ENCODE assay signal across 8 cellular contexts in the genomic region with DNA sequence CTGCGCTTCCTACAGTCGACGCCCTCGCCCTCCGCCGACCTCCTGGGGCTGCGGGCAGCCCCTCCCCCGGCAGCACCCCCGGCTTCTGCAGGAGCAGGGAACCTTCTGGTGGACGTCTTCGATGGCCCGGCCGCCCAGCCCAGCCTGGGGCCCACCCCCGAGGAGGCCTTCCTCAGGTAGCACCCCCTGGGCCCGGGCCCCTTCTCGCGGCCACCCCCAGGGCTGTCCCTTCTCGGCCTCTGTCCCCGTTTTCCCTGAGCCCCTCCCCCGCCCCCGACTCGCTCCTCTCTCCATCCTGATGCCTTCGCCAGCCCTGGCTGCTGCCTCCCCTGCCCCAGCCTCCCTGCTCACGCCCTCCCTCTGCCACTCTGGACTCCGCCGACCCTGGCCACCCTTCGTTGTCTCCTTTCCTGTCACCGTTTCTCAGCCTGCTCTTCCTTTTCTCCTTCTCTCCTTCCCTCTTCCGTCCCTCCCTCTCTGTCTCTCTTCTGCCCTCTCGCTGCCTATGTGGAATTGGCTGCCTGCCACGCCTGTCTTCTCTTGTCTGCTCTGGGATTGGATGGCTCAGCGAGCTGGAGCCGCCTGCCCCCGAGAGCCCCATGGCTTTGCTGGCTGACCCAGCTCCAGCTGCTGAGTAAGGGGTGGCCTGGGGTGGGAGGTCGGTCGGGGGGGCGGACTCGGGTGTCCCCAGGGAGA. TPM values are rescaled to one million over a fixed set of nuclear protein-coding genes. Genes with fewer than 3 reads are reported as not detected.
DNase-seq lines count a peak whose midpoint lies in the region; ATAC-seq and TF ChIP-seq lines count a peak whose summit lies in the region.

No MANE protein-coding gene starts in this region.

- TF ChIP-seq CTCF in H9 (conservative IDR thresholded peaks at IDR 0.05) (0 out of 3 replicates have a peak, but pooled peaks have one; percentile 14), fibroblast of villous mesenchyme (IDR thresholded peaks at IDR 0.05; ENCODE audit: insufficient read depth, low read depth, low read length) (peak; percentile 38), neural progenitor cell (IDR thresholded peaks at IDR 0.05) (peak; percentile 11)

- H3K4me2 ChIP-seq in H9 (ENCODE audit: insufficient read depth, insufficient read length, low read length), result peak overlapping the region; percentile 18
- peak overlapping the region; percentile 80 for H3K4me2 ChIP-seq in neural progenitor cell

- H3K27ac Mint-ChIP-seq in H9 (peak overlapping the region; percentile 36 to 87 (median 71); a peak in 3 of 7 replicates), neural progenitor cell (peak overlapping the region; percentile 52)
- H3K27ac Mint-ChIP-seq in activated CD4-positive, alpha-beta T cell treated with anti-CD3 and anti-CD28 coated beads, Interleukin-2, amount 10 ng/mL, durations not matched to agents 24 days and 14 days, result no peak overlapping the region

- no peak overlapping the region for H2BK15ac ChIP-seq in H9 (ENCODE audit: low read depth, low read length)

- DNase-seq in H9, result peak; percentile 91
- peak; percentile 86 for DNase-seq in SK-N-DZ (ENCODE audit: low spot score)
- DNase-seq in fibroblast of villous mesenchyme (ENCODE audit: low read depth), result peak; percentile 87
- DNase-seq in neural progenitor cell (ENCODE audit: low spot score), result peak; percentile 84
- DNase-seq in T-helper 1 cell, result no peak
- DNase-seq in activated CD4-positive, alpha-beta T cell treated with anti-CD3 and anti-CD28 coated beads, Interleukin-2, amount 10 ng/mL, durations not matched to agents 24 days and 14 days, result no peak
- no peak for DNase-seq in erythroblast (lab: John Stamatoyannopoulos, UW)

- intact Hi-C loops in activated CD4-positive, alpha-beta T cell treated with anti-CD3 and anti-CD28 coated beads, Interleukin-2, amount 10 ng/mL, durations not matched to agents 24 days and 14 days (cut with micrococcal nuclease), result no loop called here

- H3K23me2 ChIP-seq in H9 (ENCODE audit: insufficient read length, low read depth, low read length, poor library complexity, severe bottlenecking), result no peaks in the 10 kb centered on the region

- H3K79me2 ChIP-seq in H9 (ENCODE audit: insufficient read depth, low read length) (no peaks in the 10 kb centered on the region), neural progenitor cell (ENCODE audit: low read depth) (no peaks in the 10 kb centered on the region)

- H3K4ac ChIP-seq in H9 (ENCODE audit: low read depth, low read length), result no peak overlapping the region

- no peak for TF ChIP-seq POLR2A in erythroblast (IDR thresholded peaks at IDR 0.05; ENCODE audit: low read length)

- H4K91ac ChIP-seq in H9 (ENCODE audit: insufficient read length, low read depth, low read length), result no peak overlapping the region

- no peak for ATAC-seq in HG02610 (IDR thresholded peaks at IDR 0.05; ENCODE audit: unreplicated experiment)

- H3K79me1 ChIP-seq in H9 (ENCODE audit: insufficient read depth, low read depth, low read length, poor library complexity, severe bottlenecking), result no peaks in the 10 kb centered on the region

- H4K20me1 ChIP-seq in H9 (ENCODE audit: control insufficient read depth, insufficient read depth, insufficient read length) (peaks cover 2% of the 10 kb centered on the region), neural progenitor cell (ENCODE audit: low read depth) (no peaks in the 10 kb centered on the region)

- H3K36me3 Mint-ChIP-seq in H9 (ENCODE audit: insufficient read depth in 1 of 3, low read depth in 3 of 3) (peaks cover 24 to 56% (median 49%) of the 10 kb centered on the region in 3 experiments; a peak in 6 of 7 replicates), neural progenitor cell (peaks cover 18% of the 10 kb centered on the region)
- H3K36me3 Mint-ChIP-seq in activated CD4-positive, alpha-beta T cell treated with anti-CD3 and anti-CD28 coated beads, Interleukin-2, amount 10 ng/mL, durations not matched to agents 24 days and 14 days (ENCODE audit: low read depth), result peaks cover 32% of the 10 kb centered on the region

- H3K4me3 ChIP-seq in fibroblast of villous mesenchyme (ENCODE audit: low read depth, low read length) (peak overlapping the region; percentile 51), neural progenitor cell (peak overlapping the region; percentile 37)

- H2BK12ac ChIP-seq in H9 (ENCODE audit: insufficient read length, low read depth, low read length), result no peak overlapping the region

- H3K9ac ChIP-seq in H9 (ENCODE audit: extremely low read depth, insufficient read length, low read length), result no peak overlapping the region
- no peak overlapping the region for H3K9ac ChIP-seq in neural progenitor cell

- no peak overlapping the region for H3K56ac ChIP-seq in H9 (ENCODE audit: insufficient read length, low read depth, low read length)

- WGBS in H9 (ENCODE audit: extremely low coverage, insufficient read length, low lambda C conversion rate), result no CpG with 5 or more reads among the region's 38 CpGs

- H3F3A ChIP-seq in neural progenitor cell (ENCODE audit: low read depth), result peaks cover 18% of the 10 kb centered on the region

- H3K14ac ChIP-seq in H9 (ENCODE audit: insufficient read depth, low read length), result no peak overlapping the region

- no peak overlapping the region for H3K18ac ChIP-seq in H9 (ENCODE audit: insufficient read length, low read depth, low read length)

- H2BK120ac ChIP-seq in H9 (ENCODE audit: low read depth, low read length, poor library complexity, severe bottlenecking), result no peak overlapping the region

- no peak overlapping the region for H3K27ac ChIP-seq in H9 (ENCODE audit: insufficient read length, low read depth, low read length)
- H3K27ac ChIP-seq in neural progenitor cell, result peak overlapping the region; percentile 25

- H3K4me1 ChIP-seq in H9 (ENCODE audit: insufficient read depth, low read length) (no peaks in the 10 kb centered on the region), neural progenitor cell (peaks cover 10% of the 10 kb centered on the region)

- peak overlapping the region; percentile 31 to 74 for H3K4me3 Mint-ChIP-seq in H9
- H3K4me3 Mint-ChIP-seq in neural progenitor cell, result peak overlapping the region; percentile 69
- H3K4me3 Mint-ChIP-seq in activated CD4-positive, alpha-beta T cell treated with anti-CD3 and anti-CD28 coated beads, Interleukin-2, amount 10 ng/mL, durations not matched to agents 24 days and 14 days, result no peak overlapping the region

- no peak overlapping the region for H2AFZ ChIP-seq in H9 (ENCODE audit: low read length)
- peak overlapping the region; percentile 30 for H2AFZ ChIP-seq in neural progenitor cell (replicated peaks)

- no peak overlapping the region for H2AK5ac ChIP-seq in H9 (ENCODE audit: insufficient read length, low read length)

- no peaks in the 10 kb centered on the region; a peak in 1 of 5 replicates for H3K9me3 Mint-ChIP-seq in H9
- H3K9me3 Mint-ChIP-seq in neural progenitor cell, result no peaks in the 10 kb centered on the region
- no peaks in the 10 kb centered on the region for H3K9me3 Mint-ChIP-seq in activated CD4-positive, alpha-beta T cell treated with anti-CD3 and anti-CD28 coated beads, Interleukin-2, amount 10 ng/mL, durations not matched to agents 24 days and 14 days

- no peak overlapping the region for H2BK5ac ChIP-seq in H9 (ENCODE audit: insufficient read length, low read length)

- no peak overlapping the region for H3T11ph ChIP-seq in H9 (ENCODE audit: low read length)

- H4K8ac ChIP-seq in H9 (replicated peaks; ENCODE audit: insufficient read length, low read depth, low read length), result no peak overlapping the region

- H3K4me1 Mint-ChIP-seq in H9, result peaks cover 5 to 28% of the 10 kb centered on the region in 2 experiments
- peaks cover 8% of the 10 kb centered on the region for H3K4me1 Mint-ChIP-seq in neural progenitor cell
- H3K4me1 Mint-ChIP-seq in activated CD4-positive, alpha-beta T cell treated with anti-CD3 and anti-CD28 coated beads, Interleukin-2, amount 10 ng/mL, durations not matched to agents 24 days and 14 days, result peaks cover 2% of the 10 kb centered on the region

- no peak overlapping the region for H4K5ac ChIP-seq in H9 (ENCODE audit: insufficient read length, low read depth, low read length)

- H3K9me3 ChIP-seq in H9 (ENCODE audit: control insufficient read depth, low read depth, low read length), result no peaks in the 10 kb centered on the region
- no peaks in the 10 kb centered on the region for H3K9me3 ChIP-seq in neural progenitor cell (ENCODE audit: low read depth)

- H2BK20ac ChIP-seq in H9 (ENCODE audit: low read depth, low read length, poor library complexity, severe bottlenecking), result no peak overlapping the region

- H3K27me3 ChIP-seq in H9 (ENCODE audit: insufficient read depth, low read length) (no peaks in the 10 kb centered on the region), neural progenitor cell (no peaks in the 10 kb centered on the region)

- no peaks in the 10 kb centered on the region for H3K36me3 ChIP-seq in neural progenitor cell

- H3K27me3 Mint-ChIP-seq in H9 (ENCODE audit: low read depth), result no peaks in the 10 kb centered on the region
- peaks cover 7% of the 10 kb centered on the region for H3K27me3 Mint-ChIP-seq in neural progenitor cell (ENCODE audit: insufficient read depth, low read depth)
- H3K27me3 Mint-ChIP-seq in activated CD4-positive, alpha-beta T cell treated with anti-CD3 and anti-CD28 coated beads, Interleukin-2, amount 10 ng/mL, durations not matched to agents 24 days and 14 days, result no peaks in the 10 kb centered on the region

- no peak overlapping the region for H3K23ac ChIP-seq in H9 (ENCODE audit: insufficient read length, low read depth, low read length)

RNA-seq across cellular contexts. Expression of gene FUZ, which starts 11.0 kb away (rescaled TPM):
- total RNA-seq in H9 (2021) (25.1 and 29.7 TPM in 2 replicates), fibroblast of villous mesenchyme (15.1 and 19.3 TPM in 2 replicates), neural progenitor cell (ENCODE audit: low replicate concordance) (24.6 and 37.8 TPM in 2 replicates)
- polyA plus RNA-seq in SK-N-DZ (2014; cell fraction: cytosol; rRNA removed), result 52.2 and 65.5 TPM in 2 replicates
- polyA plus RNA-seq in SK-N-DZ (2014; cell fraction: nucleus; rRNA removed), result 56.1 and 64.4 TPM in 2 replicates
- total RNA-seq in activated CD4-positive, alpha-beta T cell treated with anti-CD3 and anti-CD28 coated beads, Interleukin-2, amount 10 ng/mL, durations not matched to agents 24 days and 14 days, result 16.2 and 16.4 TPM in 2 replicates

RNA-seq across cellular contexts. Expression of gene MED25, which starts 16.0 kb away (rescaled TPM):
- total RNA-seq in H9 (2021), result 76.7 and 77.5 TPM in 2 replicates
- 26.0 and 26.1 TPM in 2 replicates for polyA plus RNA-seq in SK-N-DZ (2014; cell fraction: cytosol; rRNA removed)
- polyA plus RNA-seq in SK-N-DZ (2014; cell fraction: nucleus; rRNA removed), result 41.8 and 47.5 TPM in 2 replicates
- total RNA-seq in fibroblast of villous mesenchyme, result 21.6 and 21.9 TPM in 2 replicates
- 44.9 and 54.1 TPM in 2 replicates for total RNA-seq in neural progenitor cell (ENCODE audit: low replicate concordance)
- 49.1 and 51.5 TPM in 2 replicates for total RNA-seq in activated CD4-positive, alpha-beta T cell treated with anti-CD3 and anti-CD28 coated beads, Interleukin-2, amount 10 ng/mL, durations not matched to agents 24 days and 14 days

RNA-seq across cellular contexts. Expression of gene AP2A1, which starts 35.3 kb away (rescaled TPM):
- total RNA-seq in H9 (2021), result 108 and 109 TPM in 2 replicates
- polyA plus RNA-seq in SK-N-DZ (2014; cell fraction: cytosol; rRNA removed), result 27.7 and 32.5 TPM in 2 replicates
- 25.9 and 42.0 TPM in 2 replicates for polyA plus RNA-seq in SK-N-DZ (2014; cell fraction: nucleus; rRNA removed)
- 92.0 and 97.0 TPM in 2 replicates for total RNA-seq in fibroblast of villous mesenchyme
- 61.6 and 137 TPM in 2 replicates for total RNA-seq in neural progenitor cell (ENCODE audit: low replicate concordance)
- 61.8 and 68.0 TPM in 2 replicates for total RNA-seq in activated CD4-positive, alpha-beta T cell treated with anti-CD3 and anti-CD28 coated beads, Interleukin-2, amount 10 ng/mL, durations not matched to agents 24 days and 14 days

RNA-seq across cellular contexts. Expression of gene TSKS, which starts 39.0 kb away (rescaled TPM):
- total RNA-seq in H9 (2021), result 0.28 and 0.37 TPM in 2 replicates
- 0.39 and 0.68 TPM in 2 replicates for polyA plus RNA-seq in SK-N-DZ (2014; cell fraction: cytosol; rRNA removed)
- polyA plus RNA-seq in SK-N-DZ (2014; cell fraction: nucleus; rRNA removed), result 0.49 and 0.70 TPM in 2 replicates
- 0.43 TPM in 1 of 2 replicates, not detected in the other for total RNA-seq in fibroblast of villous mesenchyme
- 0.37 TPM in 1 of 2 replicates, not detected in the other for total RNA-seq in neural progenitor cell (ENCODE audit: low replicate concordance)
- total RNA-seq in activated CD4-positive, alpha-beta T cell treated with anti-CD3 and anti-CD28 coated beads, Interleukin-2, amount 10 ng/mL, durations not matched to agents 24 days and 14 days, result 0.92 and 1.6 TPM in 2 replicates

RNA-seq across cellular contexts. Expression of gene PTOV1, which starts 48.8 kb away (rescaled TPM):
- total RNA-seq in H9 (2021), result 309 and 317 TPM in 2 replicates
- polyA plus RNA-seq in SK-N-DZ (2014; cell fraction: cytosol; rRNA removed), result 131 and 164 TPM in 2 replicates
- polyA plus RNA-seq in SK-N-DZ (2014; cell fraction: nucleus; rRNA removed), result 365 and 432 TPM in 2 replicates
- total RNA-seq in fibroblast of villous mesenchyme, result 47.9 and 53.5 TPM in 2 replicates
- 63.5 and 218 TPM in 2 replicates for total RNA-seq in neural progenitor cell (ENCODE audit: low replicate concordance)
- 121 and 124 TPM in 2 replicates for total RNA-seq in activated CD4-positive, alpha-beta T cell treated with anti-CD3 and anti-CD28 coated beads, Interleukin-2, amount 10 ng/mL, durations not matched to agents 24 days and 14 days

Comparison
In these comparisons a context has a peak if more than half of its experiments do, and no peak if none do; other contexts are left out.
1. DNase-seq: peak in H9 (single experiment), SK-N-DZ (single experiment), fibroblast of villous mesenchyme (single experiment) and neural progenitor cell (single experiment); none in T-helper 1 cell (0 of 5), activated CD4-positive, alpha-beta T cell treated with anti-CD3 and anti-CD28 coated beads, Interleukin-2, amount 10 ng/mL, durations not matched to agents 24 days and 14 days (single experiment) and erythroblast (0 of 2).
2. Peak in every context shown above with its lines, with median percentiles within 50 percentile points of each other: CTCF ChIP-seq.